In the genomic region with DNA sequence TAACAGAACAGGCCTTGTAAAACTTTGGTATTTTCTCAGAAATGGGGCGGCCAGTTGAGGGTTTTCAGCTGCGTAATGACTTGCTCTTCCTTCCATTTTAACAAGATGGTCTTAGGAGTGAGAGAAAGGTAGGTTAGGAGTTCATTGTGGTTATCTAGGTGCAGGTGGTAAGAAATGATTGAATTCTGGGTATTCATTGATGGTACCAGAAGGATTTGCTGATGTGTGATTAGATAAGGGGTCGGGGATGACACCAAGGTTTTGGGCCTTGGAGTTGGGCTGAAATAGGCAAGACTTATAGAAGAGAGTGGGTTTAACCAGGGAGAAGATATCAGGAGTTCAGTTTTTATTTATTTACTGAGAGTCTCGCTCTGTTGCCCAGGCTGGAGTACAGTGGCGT, we compare ENCODE assay signal across 1 cellular context.
TF ChIP-seq lines count a peak whose summit lies in the region.

No MANE protein-coding gene starts in this region.

TF ChIP-seq in GM12878, 131 proteins besides CTCF, POLR2A, EP300 and RAD21:
- TF ChIP-seq NFXL1 (IDR thresholded peaks at IDR 0.05; ENCODE audit: borderline replicate concordance), result no peak
- TF ChIP-seq TCF12 (IDR thresholded peaks at IDR 0.05; ENCODE audit: low read depth, low read length), result no peak
- no peak for TF ChIP-seq TAF1 (IDR thresholded peaks at IDR 0.05; ENCODE audit: borderline replicate concordance, low read depth, low read length)
- TF ChIP-seq POU2F2 (IDR thresholded peaks at IDR 0.05; ENCODE audit: borderline replicate concordance, low read depth, low read length), result no peak
- no peak for TF ChIP-seq MYB (IDR thresholded peaks at IDR 0.05; ENCODE audit: borderline replicate concordance, low read depth, low read length)
- no peak for TF ChIP-seq BCL3 (IDR thresholded peaks at IDR 0.05; ENCODE audit: borderline replicate concordance, insufficient read depth, low read depth, low read length, poor library complexity, severe bottlenecking)
- TF ChIP-seq CBX3 (IDR thresholded peaks at IDR 0.05; ENCODE audit: borderline replicate concordance, low read depth), result no peak
- no peak for TF ChIP-seq ZNF384 (IDR thresholded peaks at IDR 0.05; ENCODE audit: borderline replicate concordance, low read depth, low read length)
- TF ChIP-seq, protein P1, sequence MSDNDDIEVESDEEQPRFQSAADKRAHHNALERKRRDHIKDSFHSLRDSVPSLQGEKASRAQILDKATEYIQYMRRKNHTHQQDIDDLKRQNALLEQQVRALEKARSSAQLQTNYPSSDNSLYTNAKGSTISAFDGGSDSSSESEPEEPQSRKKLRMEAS (IDR thresholded peaks at IDR 0.05; ENCODE audit: low read depth, low read length), result no peak
- TF ChIP-seq MTA3 (IDR thresholded peaks at IDR 0.05; ENCODE audit: borderline replicate concordance, low read length), result no peak
- TF ChIP-seq YY1 (IDR thresholded peaks at IDR 0.05; ENCODE audit: low read depth, low read length), result no peak
- TF ChIP-seq RFX5 (IDR thresholded peaks at IDR 0.05; ENCODE audit: low read depth, low read length), result no peak
- no peak for TF ChIP-seq ZBED1 (IDR thresholded peaks at IDR 0.05; ENCODE audit: borderline replicate concordance)
- no peak for TF ChIP-seq RELA (IDR thresholded peaks at IDR 0.05; ENCODE audit: borderline replicate concordance, partially characterized antibody)
- TF ChIP-seq RUNX3 (IDR thresholded peaks at IDR 0.05; ENCODE audit: low read length), result no peak
- TF ChIP-seq HDAC6 (IDR thresholded peaks at IDR 0.05; ENCODE audit: unreplicated experiment), result no peak
- TF ChIP-seq PML (IDR thresholded peaks at IDR 0.05; ENCODE audit: low read length), result no peak
- TF ChIP-seq, protein P2, sequence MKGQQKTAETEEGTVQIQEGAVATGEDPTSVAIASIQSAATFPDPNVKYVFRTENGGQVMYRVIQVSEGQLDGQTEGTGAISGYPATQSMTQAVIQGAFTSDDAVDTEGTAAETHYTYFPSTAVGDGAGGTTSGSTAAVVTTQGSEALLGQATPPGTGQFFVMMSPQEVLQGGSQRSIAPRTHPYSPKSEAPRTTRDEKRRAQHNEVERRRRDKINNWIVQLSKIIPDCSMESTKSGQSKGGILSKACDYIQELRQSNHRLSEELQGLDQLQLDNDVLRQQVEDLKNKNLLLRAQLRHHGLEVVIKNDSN (IDR thresholded peaks at IDR 0.05; ENCODE audit: borderline replicate concordance, extremely low read length, insufficient read depth, low read depth, low read length), result no peak
